ENCODE assay signal across 10 cellular contexts in genomic region chr6:5851261-5851757, GRCh38.
DNase-seq lines count a peak whose midpoint lies in the region; ATAC-seq, FAIRE-seq and TF ChIP-seq lines count a peak whose summit lies in the region.
"Had no signal": no experiment of that assay in that cellular context is flagged by ENCODE, and none has a peak within 500 bp of the region (broad histone marks: within the 10 kb centered on the region; RNA-seq: fewer than 3 reads in every experiment).

No MANE protein-coding gene starts in this region.

- H3K9me2 ChIP-seq in OCI-LY7 (ENCODE audit: insufficient read depth, low read length) (no peaks in the 10 kb centered on the region), hepatocyte (replicated peaks; ENCODE audit: insufficient read depth) (no peaks in the 10 kb centered on the region)

- peak; percentile 74 for ATAC-seq in GM21619 (IDR thresholded peaks at IDR 0.05; ENCODE audit: unreplicated experiment)

- H3K27me3 Mint-ChIP-seq in activated naive CD8-positive, alpha-beta T cell treated with anti-CD3 and anti-CD28 coated beads for 36 hours, result no peaks in the 10 kb centered on the region

- CTCF ChIA-PET in OCI-LY7 (lab: Charles Lee; ENCODE audit: unreplicated experiment), result no interaction called here

- H3K4me1 Mint-ChIP-seq in activated naive CD8-positive, alpha-beta T cell treated with anti-CD3 and anti-CD28 coated beads for 36 hours, result peaks cover 11% of the 10 kb centered on the region

- H3K4me3 ChIP-seq in OCI-LY7 (ENCODE audit: low read depth, low read length, poor library complexity, severe bottlenecking) (no peak overlapping the region), hepatocyte (peak overlapping the region; percentile 21), retinal pigment epithelial cell (ENCODE audit: low read length) (peak overlapping the region; percentile 46)

- intact Hi-C loops in OCI-LY7 (cut with micrococcal nuclease; ENCODE audit: unreplicated experiment), result no loop called here

- no peak for FAIRE-seq in H54 (lab: Jason Lieb, UNC)

- 2% methylated on average over 34 of the region's 34 CpGs for WGBS in hepatocyte (ENCODE audit: low lambda C conversion rate, missing lambda C conversion rate)

- peak overlapping the region; percentile 74 for H3K4me3 Mint-ChIP-seq in activated naive CD8-positive, alpha-beta T cell treated with anti-CD3 and anti-CD28 coated beads for 36 hours

- H3K27ac Mint-ChIP-seq in activated naive CD8-positive, alpha-beta T cell treated with anti-CD3 and anti-CD28 coated beads for 36 hours, result peak overlapping the region; percentile 43

- H3K36me3 Mint-ChIP-seq in activated naive CD8-positive, alpha-beta T cell treated with anti-CD3 and anti-CD28 coated beads for 36 hours, result no peaks in the 10 kb centered on the region

- H3K9me3 ChIP-seq in OCI-LY7 (ENCODE audit: low read length), result no peaks in the 10 kb centered on the region
- no peaks in the 10 kb centered on the region for H3K9me3 ChIP-seq in hepatocyte (ENCODE audit: low read depth)

- TF ChIP-seq POLR2A in H54 (IDR thresholded peaks at IDR 0.05; ENCODE audit: low read depth, low read length), result no peak

- H2AFZ ChIP-seq in OCI-LY7 (ENCODE audit: low read length) (no peak overlapping the region), hepatocyte (peak overlapping the region; percentile 83)

- H3K4me2 ChIP-seq in OCI-LY7 (ENCODE audit: low read length), result peak overlapping the region; percentile 36; the same call in 1 of the 2 replicates
- H3K4me2 ChIP-seq in hepatocyte, result peak overlapping the region; percentile 87

- POLR2A ChIA-PET in OCI-LY7 (lab: Charles Lee), result no interaction called here

- H3K4me1 ChIP-seq in OCI-LY7 (ENCODE audit: insufficient read depth, low read length, poor library complexity, severe bottlenecking), result no peaks in the 10 kb centered on the region
- H3K4me1 ChIP-seq in hepatocyte (ENCODE audit: insufficient read depth), result peaks cover 6% of the 10 kb centered on the region

- no peaks in the 10 kb centered on the region for H3K36me3 ChIP-seq in OCI-LY7 (ENCODE audit: insufficient read depth, low read length)
- H3K36me3 ChIP-seq in hepatocyte (replicated peaks; ENCODE audit: insufficient read depth, low read depth), result no peaks in the 10 kb centered on the region

- H3K27me3 ChIP-seq in hepatocyte, result peaks cover 46% of the 10 kb centered on the region

- no TSS peak for BruUV-seq in OCI-LY7 (replicated peaks; lab: Mats Ljungman, UMichigan)

- H3K9me3 Mint-ChIP-seq in activated naive CD8-positive, alpha-beta T cell treated with anti-CD3 and anti-CD28 coated beads for 36 hours, result no peaks in the 10 kb centered on the region

- TF ChIP-seq CTCF in OCI-LY7 (conservative IDR thresholded peaks at IDR 0.05; ENCODE audit: low read length) (no peak), hepatocyte (IDR thresholded peaks at IDR 0.05; ENCODE audit: poor library complexity) (no peak), retinal pigment epithelial cell (conservative IDR thresholded peaks at IDR 0.05; ENCODE audit: low read depth, low read length) (no peak)

- H4K20me1 ChIP-seq in OCI-LY7 (ENCODE audit: insufficient read depth, low read length) (no peaks in the 10 kb centered on the region), hepatocyte (ENCODE audit: insufficient read depth, poor library complexity, severe bottlenecking) (no peaks in the 10 kb centered on the region)

- DNase-seq in AG08395 (ENCODE audit: low spot score) (peak; percentile 74), OCI-LY7 (ENCODE audit: low spot score) (no peak), hepatocyte (ENCODE audit: low spot score) (peak; percentile 83), retinal pigment epithelial cell (ENCODE audit: low read depth) (peak; percentile 5), ureter (ENCODE audit: low spot score) (peak; percentile 53), H54 (ENCODE audit: insufficient read length, low spot score) (no peak)
- peak; percentile 81 for DNase-seq in activated naive CD8-positive, alpha-beta T cell treated with anti-CD3 and anti-CD28 coated beads for 36 hours
- DNase-seq: DND-41 had no signal

- H3K27ac ChIP-seq in OCI-LY7 (ENCODE audit: low read depth, low read length, poor library complexity, severe bottlenecking) (no peak overlapping the region), hepatocyte (no peak overlapping the region)
- H3K27ac ChIP-seq: epithelial cell of prostate had no signal

- no peaks in the 10 kb centered on the region for H3K79me2 ChIP-seq in OCI-LY7 (ENCODE audit: insufficient read depth, low read depth, low read length)
- H3K79me2 ChIP-seq in hepatocyte, result no peaks in the 10 kb centered on the region

Comparison
In these comparisons a context has a peak if more than half of its experiments do, and no peak if none do; other contexts are left out.
1. DNase-seq: peak in AG08395 (single experiment), activated naive CD8-positive, alpha-beta T cell treated with anti-CD3 and anti-CD28 coated beads for 36 hours (single experiment), hepatocyte (single experiment), retinal pigment epithelial cell (single experiment) and ureter (single experiment); none in OCI-LY7 (single experiment) and H54 (single experiment).